9 cellular contexts compared by ENCODE assay signal in the genomic region with DNA sequence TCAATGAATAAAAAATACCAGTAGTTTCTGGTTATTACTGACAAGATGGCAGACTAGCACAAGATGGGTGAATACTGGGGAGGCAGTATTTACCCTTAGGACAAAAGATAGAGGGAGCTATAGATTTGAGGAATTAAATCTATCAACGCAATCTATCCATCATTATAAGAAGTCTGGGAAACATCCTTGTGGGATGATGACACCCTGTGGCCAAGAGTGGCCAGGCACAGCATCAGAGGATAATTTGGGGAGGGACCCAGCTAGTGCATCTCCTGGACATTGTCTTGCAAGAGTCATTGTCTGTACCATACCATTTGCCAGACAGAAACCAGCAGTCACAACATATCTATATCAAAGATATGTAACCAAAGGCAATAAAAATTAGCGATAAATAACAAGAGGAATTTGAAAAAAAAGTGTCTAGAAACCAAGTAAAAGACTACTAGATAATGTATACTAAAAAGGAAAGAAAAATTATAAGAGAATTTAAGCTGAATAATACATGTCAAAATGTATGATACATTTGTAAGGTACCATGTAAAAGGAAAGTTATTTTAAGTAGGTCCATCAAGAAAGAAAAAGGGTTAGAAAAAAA. TPM values are rescaled to one million over a fixed set of nuclear protein-coding genes. Genes with fewer than 3 reads are reported as not detected.
A peak's percentile ranks its signal among the peaks of the same experiment; 100 is the strongest.
DNase-seq lines count a peak whose midpoint lies in the region; ATAC-seq and TF ChIP-seq lines count a peak whose summit lies in the region.
"Had no signal": no experiment of that assay in that cellular context is flagged by ENCODE, and none has a peak within 500 bp of the region (broad histone marks: within the 10 kb centered on the region; RNA-seq: fewer than 3 reads in every experiment).

No MANE protein-coding gene starts in this region.

- no peaks in the 10 kb centered on the region for H3K27me3 ChIP-seq in thyroid gland
- H3K27me3 ChIP-seq: upper lobe of left lung had no signal

- TF ChIP-seq CTCF in RWPE1 (conservative IDR thresholded peaks at IDR 0.05; ENCODE audit: low read depth) = peak; percentile 53
- TF ChIP-seq CTCF in thyroid gland (IDR thresholded peaks at IDR 0.05) = peak in 5 of 6 experiments; percentile 8 to 41 (median 27)

- POLR2A ChIA-PET in RWPE1 (lab: Yijun Ruan, JAX; ENCODE audit: low non-redundant PET) = no interaction called here

- H3K27ac ChIP-seq in RWPE1 = no peak overlapping the region
- H3K27ac ChIP-seq in thyroid gland = no peak overlapping the region
- H3K27ac ChIP-seq: upper lobe of left lung had no signal

- WGBS in thyroid gland, 2 donors = 60 to 62% methylated on average over 2 of the region's 2 CpGs

- no peak overlapping the region for H3K4me3 ChIP-seq in thyroid gland (replicated peaks in 1 of 3)
- H3K4me3 ChIP-seq: upper lobe of left lung had no signal

- DNase-seq in NCI-H510A (lab: John Stamatoyannopoulos, UW) (peak; percentile 0), NCI-H510A treated with DMSO at 0.1 percent for 48 hours (lab: John Stamatoyannopoulos, UW) (no peak), RWPE1 (ENCODE audit: low spot score) (peak; percentile 31), globus pallidus (ENCODE audit: low spot score) (peak; percentile 63), thyroid gland (peak in 1 of 2 donors; percentile 10), SKM-1 treated with dmso at 0.1 percent for 144 hours (lab: John Stamatoyannopoulos, UW; ENCODE audit: unreplicated experiment) (no peak)
- no peak for DNase-seq in activated CD4-positive, alpha-beta T cell treated with anti-CD3 and anti-CD28 coated beads for 48 hours
- DNase-seq: upper lobe of left lung had no signal

- H3K36me3 ChIP-seq in thyroid gland = no peaks in the 10 kb centered on the region
- H3K36me3 ChIP-seq: upper lobe of left lung had no signal

- CTCF ChIA-PET in RWPE1 (lab: Yijun Ruan, JAX) = interaction anchor here (0.6 to 1.3 kb wide), 8 partner anchors 9 to 1289 kb away, joined by 3 to 11 read pairs (median 4); no protein-coding TSS in a partner anchor

- no peaks in the 10 kb centered on the region for H3K9me3 ChIP-seq in thyroid gland
- H3K9me3 ChIP-seq: upper lobe of left lung had no signal

- intact Hi-C loops in thyroid gland (cut with DNase I) = no loop called here

- no peak for ATAC-seq in GM18868 (IDR thresholded peaks at IDR 0.05; ENCODE audit: unreplicated experiment)

- H3K4me1 ChIP-seq in thyroid gland = no peaks in the 10 kb centered on the region
- H3K4me1 ChIP-seq: upper lobe of left lung had no signal

- TF ChIP-seq POLR2A in thyroid gland (IDR thresholded peaks at IDR 0.05) = no peak

RNA-seq across cellular contexts. Expression of a gene that starts 22.9 kb away (rescaled TPM):
- 10 to 100 TPM in 3 of 4 donors, 1 to 10 TPM in 1; 5.8 to 16.8 (median 16.0) TPM for total RNA-seq in thyroid gland

Comparison
In these comparisons a context has a peak if more than half of its experiments do, and no peak if none do; other contexts are left out.
1. DNase-seq: peak in NCI-H510A (single experiment), RWPE1 (single experiment) and globus pallidus (single experiment); none in NCI-H510A treated with DMSO at 0.1 percent for 48 hours (single experiment), activated CD4-positive, alpha-beta T cell treated with anti-CD3 and anti-CD28 coated beads for 48 hours (single experiment) and SKM-1 treated with dmso at 0.1 percent for 144 hours (single experiment).